9 cellular contexts compared by ENCODE assay signal in the genomic region with DNA sequence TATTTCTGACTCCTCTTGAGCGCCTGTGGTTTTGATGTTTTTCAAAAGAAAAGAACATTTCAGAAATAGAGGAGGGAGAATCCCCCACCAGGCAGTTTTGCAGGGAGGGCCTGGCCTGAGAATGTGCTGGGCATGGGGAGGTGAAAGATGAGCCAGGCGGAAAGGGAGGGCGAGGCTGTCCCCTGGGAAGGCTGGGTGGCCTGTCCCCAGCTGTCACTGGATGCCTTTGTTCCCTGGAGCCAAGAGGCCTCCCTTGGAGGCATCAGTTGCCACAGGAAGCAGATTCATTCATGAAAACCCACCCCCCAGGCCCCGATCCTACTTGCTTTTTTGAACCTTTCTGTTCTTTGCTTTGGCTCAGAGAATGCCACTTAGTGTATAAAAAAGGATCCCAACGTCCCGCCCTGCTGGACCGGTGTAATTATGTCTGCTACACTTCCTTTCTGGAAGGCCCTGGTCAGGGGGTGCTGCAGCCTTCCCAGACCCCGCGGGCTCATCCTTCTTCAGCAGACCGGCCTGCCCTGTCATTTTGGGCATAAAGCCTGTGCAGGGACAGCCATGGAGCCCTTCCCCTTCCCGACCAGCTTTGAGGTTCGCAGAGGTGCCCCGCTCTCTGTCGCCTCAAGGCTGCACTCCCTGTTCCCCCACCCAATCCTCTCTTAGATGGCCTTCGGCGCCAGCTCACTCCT.
DNase-seq lines count a peak whose midpoint lies in the region; ATAC-seq and TF ChIP-seq lines count a peak whose summit lies in the region.
"Had no signal": no experiment of that assay in that cellular context is flagged by ENCODE, and none has a peak within 500 bp of the region (broad histone marks: within the 10 kb centered on the region; RNA-seq: fewer than 3 reads in every experiment).

No MANE protein-coding gene starts in this region.

- H3K27ac ChIP-seq in RWPE1 = peak overlapping the region; percentile 66
- H3K27ac ChIP-seq: body of pancreas had no signal

- peaks cover 12% of the 10 kb centered on the region for H3K36me3 Mint-ChIP-seq in T-helper 2 cell treated with Interferon-gamma antibody and Interleukin-4, amounts not matched to agents 5 μg/mL and 100 μg/mL, for 36 hours (ENCODE audit: low read depth)
- no peaks in the 10 kb centered on the region for H3K36me3 Mint-ChIP-seq in immature natural killer cell
- peaks cover 21% of the 10 kb centered on the region for H3K36me3 Mint-ChIP-seq in stimulated activated memory B cell treated with anti-CD40 and anti-IgM and Interleukin-4, amounts not matched to agents 10 μg/mL and 1 μg/mL and 100 μg/mL, for 72 hours
- H3K36me3 Mint-ChIP-seq in activated naive CD4-positive, alpha-beta T cell treated with anti-CD3 and anti-CD28 coated beads for 36 hours (ENCODE audit: low read depth) = peaks cover 3% of the 10 kb centered on the region

- POLR2A ChIA-PET in RWPE1 (lab: Yijun Ruan, JAX; ENCODE audit: low non-redundant PET) = no interaction called here

- DNase-seq in T-helper 2 cell treated with Interferon-gamma antibody and Interleukin-4, amounts not matched to agents 5 μg/mL and 100 μg/mL, for 36 hours (ENCODE audit: low spot score) = no peak
- DNase-seq in T-helper 2 cell = no peak
- DNase-seq in RWPE1 (ENCODE audit: low spot score) = no peak
- no peak for DNase-seq in immature natural killer cell
- DNase-seq in T1000 (lab: John Stamatoyannopoulos, UW) = no peak
- DNase-seq in activated naive CD4-positive, alpha-beta T cell treated with anti-CD3 and anti-CD28 coated beads for 36 hours = no peak
- no peak for DNase-seq in superior temporal gyrus (ENCODE audit: extremely low spot score)
- DNase-seq: body of pancreas had no signal

- H3K27ac Mint-ChIP-seq in T-helper 2 cell treated with Interferon-gamma antibody and Interleukin-4, amounts not matched to agents 5 μg/mL and 100 μg/mL, for 36 hours = peak overlapping the region; percentile 88
- H3K27ac Mint-ChIP-seq in immature natural killer cell = peak overlapping the region; percentile 78 to 91 (median 87)
- peak overlapping the region; percentile 76 for H3K27ac Mint-ChIP-seq in stimulated activated memory B cell treated with anti-CD40 and anti-IgM and Interleukin-4, amounts not matched to agents 10 μg/mL and 1 μg/mL and 100 μg/mL, for 72 hours
- H3K27ac Mint-ChIP-seq in activated naive CD4-positive, alpha-beta T cell treated with anti-CD3 and anti-CD28 coated beads for 36 hours = no peak overlapping the region

- no peak overlapping the region for H3K4me3 Mint-ChIP-seq in T-helper 2 cell treated with Interferon-gamma antibody and Interleukin-4, amounts not matched to agents 5 μg/mL and 100 μg/mL, for 36 hours
- H3K4me3 Mint-ChIP-seq in immature natural killer cell = peak overlapping the region in 1 of 5 donors; percentile 82
- H3K4me3 Mint-ChIP-seq in stimulated activated memory B cell treated with anti-CD40 and anti-IgM and Interleukin-4, amounts not matched to agents 10 μg/mL and 1 μg/mL and 100 μg/mL, for 72 hours = no peak overlapping the region
- H3K4me3 Mint-ChIP-seq in activated naive CD4-positive, alpha-beta T cell treated with anti-CD3 and anti-CD28 coated beads for 36 hours = no peak overlapping the region

- peaks cover 79% of the 10 kb centered on the region for H3K4me1 Mint-ChIP-seq in T-helper 2 cell treated with Interferon-gamma antibody and Interleukin-4, amounts not matched to agents 5 μg/mL and 100 μg/mL, for 36 hours (ENCODE audit: low read depth)
- H3K4me1 Mint-ChIP-seq in immature natural killer cell = peaks cover 96 to 98% of the 10 kb centered on the region in 2 donors
- H3K4me1 Mint-ChIP-seq in stimulated activated memory B cell treated with anti-CD40 and anti-IgM and Interleukin-4, amounts not matched to agents 10 μg/mL and 1 μg/mL and 100 μg/mL, for 72 hours = peaks cover 88% of the 10 kb centered on the region
- peaks cover 65% of the 10 kb centered on the region for H3K4me1 Mint-ChIP-seq in activated naive CD4-positive, alpha-beta T cell treated with anti-CD3 and anti-CD28 coated beads for 36 hours (ENCODE audit: low read depth)

- CTCF ChIA-PET in RWPE1 (lab: Yijun Ruan, JAX) = no interaction called here
- CTCF ChIA-PET in activated naive CD4-positive, alpha-beta T cell treated with anti-CD3 and anti-CD28 coated beads for 36 hours (lab: Charles Lee) = interaction anchor here (1.2 kb wide), 1 partner anchor 10 kb away, joined by 4 read pairs; no protein-coding TSS in a partner anchor

- intact Hi-C loops in activated naive CD4-positive, alpha-beta T cell treated with anti-CD3 and anti-CD28 coated beads for 36 hours (cut with micrococcal nuclease) = no loop called here

- H3K9me3 Mint-ChIP-seq in T-helper 2 cell treated with Interferon-gamma antibody and Interleukin-4, amounts not matched to agents 5 μg/mL and 100 μg/mL, for 36 hours = no peaks in the 10 kb centered on the region
- H3K9me3 Mint-ChIP-seq in immature natural killer cell = peaks cover 0 to 1% (median 0%) of the 10 kb centered on the region in 6 donors
- no peaks in the 10 kb centered on the region for H3K9me3 Mint-ChIP-seq in stimulated activated memory B cell treated with anti-CD40 and anti-IgM and Interleukin-4, amounts not matched to agents 10 μg/mL and 1 μg/mL and 100 μg/mL, for 72 hours
- no peaks in the 10 kb centered on the region for H3K9me3 Mint-ChIP-seq in activated naive CD4-positive, alpha-beta T cell treated with anti-CD3 and anti-CD28 coated beads for 36 hours

- no peak for ATAC-seq in stimulated activated memory B cell treated with anti-CD40 and anti-IgM and Interleukin-4, amounts not matched to agents 10 μg/mL and 1 μg/mL and 100 μg/mL, for 72 hours
- ATAC-seq: body of pancreas had no signal

- TF ChIP-seq CTCF in RWPE1 (conservative IDR thresholded peaks at IDR 0.05; ENCODE audit: low read depth) = no peak

- no peaks in the 10 kb centered on the region for H3K27me3 Mint-ChIP-seq in T-helper 2 cell treated with Interferon-gamma antibody and Interleukin-4, amounts not matched to agents 5 μg/mL and 100 μg/mL, for 36 hours (ENCODE audit: low read depth)
- H3K27me3 Mint-ChIP-seq in immature natural killer cell (ENCODE audit: low read depth in 3 of 3) = peaks cover 3 to 20% (median 10%) of the 10 kb centered on the region in 3 donors
- H3K27me3 Mint-ChIP-seq in stimulated activated memory B cell treated with anti-CD40 and anti-IgM and Interleukin-4, amounts not matched to agents 10 μg/mL and 1 μg/mL and 100 μg/mL, for 72 hours = no peaks in the 10 kb centered on the region
- H3K27me3 Mint-ChIP-seq in activated naive CD4-positive, alpha-beta T cell treated with anti-CD3 and anti-CD28 coated beads for 36 hours (ENCODE audit: low read depth) = no peaks in the 10 kb centered on the region
